Comparison of ENCODE assay signal across 9 cellular contexts in genomic region chr14:32472512-32473472, GRCh38.
DNase-seq lines count a peak whose midpoint lies in the region; ATAC-seq and TF ChIP-seq lines count a peak whose summit lies in the region.
"Had no signal": no experiment of that assay in that cellular context is flagged by ENCODE, and none has a peak within 500 bp of the region (broad histone marks: within the 10 kb centered on the region; RNA-seq: fewer than 3 reads in every experiment).

No MANE protein-coding gene starts in this region.

- peak overlapping the region; percentile 1 for H3K4me3 Mint-ChIP-seq in mesothelial cell of epicardium
- no peak overlapping the region for H3K4me3 Mint-ChIP-seq in T-helper 2 cell treated with Interferon-gamma antibody and Interleukin-4, amounts not matched to agents 5 μg/mL and 100 μg/mL, for 36 hours
- H3K4me3 Mint-ChIP-seq in activated T-cell treated with anti-CD3 and anti-CD28 coated beads, Interleukin-2, amount 50 U/mL, for 4 hours = no peak overlapping the region

- no peak overlapping the region for H3K4me3 ChIP-seq in choroid plexus epithelial cell (ENCODE audit: low read depth, low read length)

- DNase-seq in ACHN = peak; percentile 28
- peak; percentile 87 for DNase-seq in NCI-H2029 (lab: John Stamatoyannopoulos, UW)
- DNase-seq in choroid plexus epithelial cell (ENCODE audit: low read depth) = peak; percentile 86
- no peak for DNase-seq in mesothelial cell of epicardium (ENCODE audit: low spot score in 2 of 2, unreplicated experiment in 2 of 2)
- DNase-seq in T-helper 2 cell treated with Interferon-gamma antibody and Interleukin-4, amounts not matched to agents 5 μg/mL and 100 μg/mL, for 36 hours (ENCODE audit: low spot score) = no peak
- no peak for DNase-seq in DMS79 (lab: John Stamatoyannopoulos, UW)
- no peak for DNase-seq in activated T-cell treated with anti-CD3 and anti-CD28 coated beads, Interleukin-2, amount 50 U/mL, for 4 hours

- H3K36me3 Mint-ChIP-seq in mesothelial cell of epicardium = no peaks in the 10 kb centered on the region
- H3K36me3 Mint-ChIP-seq in T-helper 2 cell treated with Interferon-gamma antibody and Interleukin-4, amounts not matched to agents 5 μg/mL and 100 μg/mL, for 36 hours (ENCODE audit: low read depth) = no peaks in the 10 kb centered on the region
- no peaks in the 10 kb centered on the region for H3K36me3 Mint-ChIP-seq in activated T-cell treated with anti-CD3 and anti-CD28 coated beads, Interleukin-2, amount 50 U/mL, for 4 hours (ENCODE audit: insufficient read depth)
- H3K36me3 Mint-ChIP-seq: IgD-negative memory B cell had no signal

- no peaks in the 10 kb centered on the region for H3K9me3 Mint-ChIP-seq in mesothelial cell of epicardium
- no peaks in the 10 kb centered on the region for H3K9me3 Mint-ChIP-seq in T-helper 2 cell treated with Interferon-gamma antibody and Interleukin-4, amounts not matched to agents 5 μg/mL and 100 μg/mL, for 36 hours
- H3K9me3 Mint-ChIP-seq in activated T-cell treated with anti-CD3 and anti-CD28 coated beads, Interleukin-2, amount 50 U/mL, for 4 hours = no peaks in the 10 kb centered on the region

- H3K27ac Mint-ChIP-seq in mesothelial cell of epicardium = peak overlapping the region; percentile 94
- no peak overlapping the region for H3K27ac Mint-ChIP-seq in T-helper 2 cell treated with Interferon-gamma antibody and Interleukin-4, amounts not matched to agents 5 μg/mL and 100 μg/mL, for 36 hours
- H3K27ac Mint-ChIP-seq: IgD-negative memory B cell had no signal

- TF ChIP-seq CTCF in choroid plexus epithelial cell (conservative IDR thresholded peaks at IDR 0.05; ENCODE audit: low read depth, low read length) (no peak), mesothelial cell of epicardium (IDR thresholded peaks at IDR 0.05; ENCODE audit: unreplicated experiment) (no peak)

- in situ Hi-C loops in ACHN (cut with HindIII; ENCODE audit: low pct_ligation_motif_present, low pct_unique_long_range_greater_than_20kb, low sequenced_read_pairs) = no loop called here

- H3K4me1 Mint-ChIP-seq in mesothelial cell of epicardium = peaks cover 45% of the 10 kb centered on the region
- H3K4me1 Mint-ChIP-seq in T-helper 2 cell treated with Interferon-gamma antibody and Interleukin-4, amounts not matched to agents 5 μg/mL and 100 μg/mL, for 36 hours (ENCODE audit: low read depth) = no peaks in the 10 kb centered on the region
- H3K4me1 Mint-ChIP-seq in activated T-cell treated with anti-CD3 and anti-CD28 coated beads, Interleukin-2, amount 50 U/mL, for 4 hours (ENCODE audit: low read depth) = no peaks in the 10 kb centered on the region
- H3K4me1 Mint-ChIP-seq: IgD-negative memory B cell had no signal

- no peak for ATAC-seq in HG02610 (IDR thresholded peaks at IDR 0.05; ENCODE audit: unreplicated experiment)
- ATAC-seq in activated T-cell treated with anti-CD3 and anti-CD28 coated beads, Interleukin-2, amount 50 U/mL, for 4 hours = no peak

- no peaks in the 10 kb centered on the region for H3K27me3 Mint-ChIP-seq in mesothelial cell of epicardium (ENCODE audit: low read depth)
- H3K27me3 Mint-ChIP-seq in T-helper 2 cell treated with Interferon-gamma antibody and Interleukin-4, amounts not matched to agents 5 μg/mL and 100 μg/mL, for 36 hours (ENCODE audit: low read depth) = peaks cover 8% of the 10 kb centered on the region
- H3K27me3 Mint-ChIP-seq in activated T-cell treated with anti-CD3 and anti-CD28 coated beads, Interleukin-2, amount 50 U/mL, for 4 hours (ENCODE audit: low read depth) = no peaks in the 10 kb centered on the region
- H3K27me3 Mint-ChIP-seq: IgD-negative memory B cell had no signal

Comparison
In these comparisons a context has a peak if more than half of its experiments do, and no peak if none do; other contexts are left out.
1. DNase-seq: peak in ACHN (single experiment), NCI-H2029 (single experiment) and choroid plexus epithelial cell (single experiment); none in mesothelial cell of epicardium (0 of 2), T-helper 2 cell treated with Interferon-gamma antibody and Interleukin-4, amounts not matched to agents 5 μg/mL and 100 μg/mL, for 36 hours (single experiment), DMS79 (single experiment) and activated T-cell treated with anti-CD3 and anti-CD28 coated beads, Interleukin-2, amount 50 U/mL, for 4 hours (single experiment).